In the genomic region with DNA sequence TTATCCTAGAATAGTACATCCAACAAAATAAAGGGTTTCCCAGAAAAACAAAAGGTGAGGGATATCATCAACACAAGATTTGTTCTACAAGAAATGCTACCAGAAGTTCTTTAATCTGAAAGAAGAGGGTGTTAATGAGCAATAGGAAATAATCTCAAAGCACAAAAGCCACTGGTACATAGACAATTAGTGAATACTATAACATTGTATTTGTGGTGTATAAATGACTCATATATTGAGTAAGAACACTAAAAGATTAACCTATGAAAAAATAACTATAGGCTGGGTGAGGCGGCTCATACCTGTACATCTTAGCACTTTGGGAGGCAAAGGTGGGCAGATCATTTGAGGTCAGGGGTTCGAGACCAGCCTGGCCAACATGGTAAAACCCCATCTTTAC, we compare ENCODE assay signal across 31 cellular contexts.
"Had no signal": no experiment of that assay in that cellular context is flagged by ENCODE, and none has a peak within 500 bp of the region (broad histone marks: within the 10 kb centered on the region; RNA-seq: fewer than 3 reads in every experiment).

No MANE protein-coding gene starts in this region.

- H3K4me1 ChIP-seq: adrenal gland, body of pancreas, gastrocnemius medialis, heart left ventricle had no signal

- H3K36me3 ChIP-seq: adrenal gland, gastrocnemius medialis, heart left ventricle, WERI-Rb-1 had no signal

- H3K27me3 ChIP-seq: adrenal gland, body of pancreas, gastrocnemius medialis, heart left ventricle had no signal

- ATAC-seq: activated CD4-positive, CD25-positive, alpha-beta regulatory T cell treated with anti-CD3 and anti-CD28 coated beads, Interleukin-2, amount 50 U/mL, for 24 hours; activated CD8-positive, alpha-beta T cell treated with anti-CD3 and anti-CD28 coated beads for 36 hours; activated naive CD8-positive, alpha-beta T cell treated with anti-CD3 and anti-CD28 coated beads, Interleukin-2, amount 50 U/mL, for 24 hours; activated T-cell treated with anti-CD3 and anti-CD28 coated beads, Interleukin-2, amount 50 U/mL, for 4 hours; activated T-helper 17 cell treated with anti-CD3 and anti-CD28 coated beads, Interleukin-2, amount 50 U/mL, for 72 hours; body of pancreas; effector memory CD8-positive, alpha-beta T cell; gastrocnemius medialis; heart left ventricle; T-helper 17 cell had no signal

- DNase-seq: activated B cell treated with CpG ODN at 0.5 μM for 24 hours; activated CD4-positive, alpha-beta T cell treated with anti-CD3 and anti-CD28 coated beads for 48 hours; activated CD4-positive, alpha-beta T cell treated with anti-CD3 and anti-CD28 coated beads, Interleukin-2, amount 50 U/mL, for 1 hour; activated CD4-positive, alpha-beta T cell treated with anti-CD3 and anti-CD28 coated beads, Interleukin-2, amount 50 U/mL, for 48 hours; activated CD8-positive, alpha-beta memory T cell treated with anti-CD3 and anti-CD28 coated beads for 24 hours; activated CD8-positive, alpha-beta T cell treated with anti-CD3 and anti-CD28 coated beads for 36 hours; activated effector memory CD4-positive, alpha-beta T cell treated with Interleukin-2 at 50 U/mL for 16 hours; activated gamma-delta T cell treated with Interleukin-2 at 50 U/mL for 16 hours; activated naive CD4-positive, alpha-beta T cell treated with anti-CD3 and anti-CD28 coated beads for 36 hours; activated naive CD8-positive, alpha-beta T cell treated with anti-CD3 and anti-CD28 coated beads for 36 hours; activated naive CD8-positive, alpha-beta T cell treated with anti-CD3 and anti-CD28 coated beads, Interleukin-2, amount 50 U/mL, for 24 hours; activated T-cell treated with anti-CD3 and anti-CD28 coated beads, Interleukin-2, amount 50 U/mL, for 4 hours; adrenal gland; amygdala; aorta; body of pancreas; cortex of kidney; dermis blood vessel endothelial cell; effector CD4-positive, alpha-beta T cell; effector memory CD8-positive, alpha-beta T cell; foreskin fibroblast; gastrocnemius medialis; glutamatergic neuron; heart left ventricle; T-helper 1 cell; T-helper 17 cell; T1000; WERI-Rb-1 had no signal

- H3K27ac ChIP-seq: adrenal gland, body of pancreas, epithelial cell of prostate, gastrocnemius medialis, heart left ventricle, WERI-Rb-1 had no signal

- H3K4me3 ChIP-seq: adrenal gland, body of pancreas, gastrocnemius medialis, heart left ventricle had no signal
